In genomic region chr5:176844706-176845391, GRCh38 we compare ENCODE assay signal across 11 cellular contexts. TPM values are rescaled to one million over a fixed set of nuclear protein-coding genes. Genes with fewer than 3 reads are reported as not detected.
DNase-seq lines count a peak whose midpoint lies in the region; ATAC-seq, FAIRE-seq and TF ChIP-seq lines count a peak whose summit lies in the region.
"Had no signal": no experiment of that assay in that cellular context is flagged by ENCODE, and none has a peak within 500 bp of the region (broad histone marks: within the 10 kb centered on the region; RNA-seq: fewer than 3 reads in every experiment).

No MANE protein-coding gene starts in this region.

- H3K36me3 ChIP-seq in cardiac muscle cell (no peaks in the 10 kb centered on the region), astrocyte (ENCODE audit: insufficient read depth, low read length) (no peaks in the 10 kb centered on the region)

- no peak for FAIRE-seq in astrocyte (lab: Jason Lieb, UNC)

- intact Hi-C loops in left ventricle myocardium superior (cut with micrococcal nuclease), result no loop called here

- H3K4me2 ChIP-seq in astrocyte (ENCODE audit: low read length), result peak overlapping the region; percentile 48

- peaks cover 43% of the 10 kb centered on the region for H3K27me3 Mint-ChIP-seq in astrocyte (ENCODE audit: low read depth, unreplicated experiment)
- H3K27me3 Mint-ChIP-seq in type B pancreatic cell, result peaks cover 19% of the 10 kb centered on the region

- no peak overlapping the region for H2AFZ ChIP-seq in astrocyte (ENCODE audit: low read depth, low read length)

- ATAC-seq in left ventricle myocardium superior, result no peak

- H3K9me3 ChIP-seq in cardiac muscle cell (ENCODE audit: low read depth) (no peaks in the 10 kb centered on the region), astrocyte (ENCODE audit: insufficient read depth, low read depth, low read length) (no peaks in the 10 kb centered on the region)

- no peaks in the 10 kb centered on the region for H3K79me2 ChIP-seq in astrocyte (ENCODE audit: insufficient read depth, low read length)

- no peak overlapping the region for H3K9ac ChIP-seq in astrocyte (ENCODE audit: low read length)

- no peaks in the 10 kb centered on the region for H3K27me3 ChIP-seq in cardiac muscle cell
- peaks cover 13% of the 10 kb centered on the region for H3K27me3 ChIP-seq in astrocyte (ENCODE audit: insufficient read depth, low read length)

- H3K4me1 Mint-ChIP-seq in astrocyte (ENCODE audit: low read depth, unreplicated experiment), result peaks cover 3% of the 10 kb centered on the region
- peaks cover 12% of the 10 kb centered on the region for H3K4me1 Mint-ChIP-seq in type B pancreatic cell (ENCODE audit: unreplicated experiment)

- H3K9me3 Mint-ChIP-seq in astrocyte (ENCODE audit: unreplicated experiment) (peaks cover 4% of the 10 kb centered on the region), type B pancreatic cell (no peaks in the 10 kb centered on the region)
- H3K9me3 Mint-ChIP-seq: natural killer cell treated with Interleukin-12 subunit alpha and Interleukin-12 subunit beta and Interleukin-15 and Interleukin-18, amount 100 ng/mL, for 72 hours had no signal

- H3K4me1 ChIP-seq in cardiac muscle cell (ENCODE audit: low read depth) (no peaks in the 10 kb centered on the region), astrocyte (ENCODE audit: insufficient read depth, low read length) (no peaks in the 10 kb centered on the region)

- H3K4me3 Mint-ChIP-seq in astrocyte (ENCODE audit: unreplicated experiment) (no peak overlapping the region), type B pancreatic cell (peak overlapping the region; percentile 62)
- H3K4me3 Mint-ChIP-seq: natural killer cell treated with Interleukin-12 subunit alpha and Interleukin-12 subunit beta and Interleukin-15 and Interleukin-18, amount 100 ng/mL, for 72 hours had no signal

- H4K20me1 ChIP-seq in astrocyte (ENCODE audit: insufficient read depth, low read length), result no peaks in the 10 kb centered on the region

- H3K27ac ChIP-seq in cardiac muscle cell, result no peak overlapping the region
- H3K27ac ChIP-seq in astrocyte (ENCODE audit: low read depth, low read length), result no peak overlapping the region

- no peak overlapping the region for H3K27ac Mint-ChIP-seq in astrocyte (ENCODE audit: unreplicated experiment)
- H3K27ac Mint-ChIP-seq in type B pancreatic cell, result no peak overlapping the region
- H3K27ac Mint-ChIP-seq: natural killer cell treated with Interleukin-12 subunit alpha and Interleukin-12 subunit beta and Interleukin-15 and Interleukin-18, amount 100 ng/mL, for 72 hours had no signal

- DNase-seq in cardiac muscle cell (ENCODE audit: low read depth in 1 of 2, low spot score in 1 of 2) (peak; percentile 4 to 20), left ventricle myocardium superior (no peak), NCI-H345 treated with DMSO at 0.1 percent for 48 hours (lab: John Stamatoyannopoulos, UW; ENCODE audit: unreplicated experiment) (peak; percentile 67), astrocyte (ENCODE audit: low read depth) (no peak), type B pancreatic cell (ENCODE audit: extremely low spot score, unreplicated experiment) (no peak), HT-29 (ENCODE audit: low spot score) (no peak), NCI-H1436 (lab: John Stamatoyannopoulos, UW) (no peak), globus pallidus (ENCODE audit: low spot score) (no peak)
- DNase-seq: islet precursor cell had no signal

- TF ChIP-seq CTCF in cardiac muscle cell (IDR thresholded peaks at IDR 0.05; ENCODE audit: low read depth, low read length) (no peak), astrocyte (IDR thresholded peaks at IDR 0.05; ENCODE audit: insufficient read depth, low read depth, low read length) (no peak), type B pancreatic cell (conservative IDR thresholded peaks at IDR 0.05) (no peak)

- H3K4me3 ChIP-seq in cardiac muscle cell (no peak overlapping the region), astrocyte (ENCODE audit: insufficient read depth, low read depth, low read length) (no peak overlapping the region)

- H3K36me3 Mint-ChIP-seq in astrocyte (ENCODE audit: low read depth, unreplicated experiment) (peaks cover 3% of the 10 kb centered on the region), type B pancreatic cell (no peaks in the 10 kb centered on the region)
- H3K36me3 Mint-ChIP-seq: natural killer cell treated with Interleukin-12 subunit alpha and Interleukin-12 subunit beta and Interleukin-15 and Interleukin-18, amount 100 ng/mL, for 72 hours had no signal

RNA-seq across cellular contexts. Expression of gene UNC5A, which starts 34.5 kb away (rescaled TPM):
- total RNA-seq in cardiac muscle cell, result 0.86 and 1.4 TPM in 2 replicates
- polyA plus RNA-seq in cardiac muscle cell, result 0.26 and 0.39 TPM in 2 replicates
- 0.22 TPM for total RNA-seq in left ventricle myocardium superior
- total RNA-seq in astrocyte, result 0.67 and 0.70 TPM in 2 replicates
- 1.4 and 1.7 TPM in 2 replicates for total RNA-seq in type B pancreatic cell (ENCODE audit: low replicate concordance)
- total RNA-seq in HT-29 (2014; rRNA removed; shearing (Covaris generic)), result 0.28 and 0.60 TPM in 2 replicates
- total RNA-seq: natural killer cell treated with Interleukin-12 subunit alpha and Interleukin-12 subunit beta and Interleukin-15 and Interleukin-18, amount 100 ng/mL, for 72 hours; T-helper 2 cell treated with Interferon-gamma antibody and Interleukin-4, amounts not matched to agents 100 ng/mL and 5 ng/mL, for 36 hours had no signal

RNA-seq across cellular contexts. Expression of gene HK3, which starts 54.3 kb away (rescaled TPM):
- total RNA-seq in cardiac muscle cell, result not detected in 2 replicates
- polyA plus RNA-seq in cardiac muscle cell, result not detected in 2 replicates
- total RNA-seq in left ventricle myocardium superior, result 3.7 TPM
- 0.14 TPM in 1 of 2 replicates, not detected in the other for total RNA-seq in astrocyte
- total RNA-seq in type B pancreatic cell (ENCODE audit: low replicate concordance), result 0.77 TPM in 1 of 2 replicates, not detected in the other
- total RNA-seq in HT-29 (2014; rRNA removed; shearing (Covaris generic)), result not detected in 2 replicates

Comparison
In these comparisons a context has a peak if more than half of its experiments do, and no peak if none do; other contexts are left out.
1. DNase-seq: peak in cardiac muscle cell (2 of 2) and NCI-H345 treated with DMSO at 0.1 percent for 48 hours (single experiment); none in left ventricle myocardium superior (single experiment), astrocyte (single experiment), type B pancreatic cell (single experiment), HT-29 (single experiment), NCI-H1436 (single experiment) and globus pallidus (single experiment).